In genomic region chr3:107969994-107970896, GRCh38 we compare ENCODE assay signal across 8 cellular contexts.
A peak's percentile ranks its signal among the peaks of the same experiment; 100 is the strongest.
DNase-seq lines count a peak whose midpoint lies in the region; ATAC-seq and TF ChIP-seq lines count a peak whose summit lies in the region.

No MANE protein-coding gene starts in this region.

- H3K27me3 ChIP-seq in IMR-90 (ENCODE audit: control insufficient read depth, insufficient read depth, low read length) (peaks cover 5% of the 10 kb centered on the region), esophagus squamous epithelium (no peaks in the 10 kb centered on the region)

- H2AK9ac ChIP-seq in IMR-90 (replicated peaks; ENCODE audit: low read depth, low read length, poor library complexity): no peak overlapping the region

- H4K91ac ChIP-seq in IMR-90 (ENCODE audit: insufficient read depth, low read depth, low read length): no peak overlapping the region

- BruUV-seq in IMR-90 (replicated peaks; lab: Mats Ljungman, UMichigan): no TSS peak

- no peaks in the 10 kb centered on the region for H4K20me1 ChIP-seq in IMR-90 (ENCODE audit: insufficient read depth, low read length)

- no peak overlapping the region for H3K56ac ChIP-seq in IMR-90 (ENCODE audit: extremely low read depth, insufficient read depth, low read length)

- TF ChIP-seq POLR2A in IMR-90 (IDR thresholded peaks at IDR 0.05; ENCODE audit: low read depth, low read length) (no peak), esophagus squamous epithelium (IDR thresholded peaks at IDR 0.05) (no peak)

- peak; percentile 16 for DNase-seq in IMR-90
- DNase-seq in SHP77 (lab: John Stamatoyannopoulos, UW): peak; percentile 33 to 55
- peak; percentile 85 for DNase-seq in fibroblast of the aortic adventitia (ENCODE audit: low read depth)
- no peak for DNase-seq in sciatic nerve (ENCODE audit: low spot score)
- DNase-seq in esophagus squamous epithelium (lab: John Stamatoyannopoulos, UW): no peak
- DNase-seq in ureter (ENCODE audit: low spot score): no peak
- no peak for DNase-seq in T-helper 9 cell
- DNase-seq in dedifferentiated amniotic fluid mesenchymal stem cell (ENCODE audit: extremely low spot score): no peak

- ATAC-seq in IMR-90 (ENCODE audit: low read depth) (no peak), sciatic nerve (peak; percentile 59)

- in situ Hi-C loops in IMR-90 (cut with MboI; ENCODE audit: low sequenced_read_pairs): no loop called here

- H3K79me1 ChIP-seq in IMR-90 (ENCODE audit: low read depth in 1 of 2, low read length in 2 of 2): no peaks in the 10 kb centered on the region

- H3K18ac ChIP-seq in IMR-90 (ENCODE audit: low read depth, low read length): no peak overlapping the region

- no peak overlapping the region for H2AK5ac ChIP-seq in IMR-90 (ENCODE audit: low read depth, low read length)

- H3K9me1 ChIP-seq in IMR-90 (ENCODE audit: insufficient read depth, low read length): no peaks in the 10 kb centered on the region

- no peak overlapping the region for H2BK20ac ChIP-seq in IMR-90 (ENCODE audit: low read depth, low read length)

- no peak for TF ChIP-seq RAD21 in IMR-90 (IDR thresholded peaks at IDR 0.05; ENCODE audit: low read length)

- H3K36me3 ChIP-seq in IMR-90 (ENCODE audit: control insufficient read depth, insufficient read depth, low read length): no peaks in the 10 kb centered on the region
- H3K36me3 ChIP-seq in esophagus squamous epithelium: no peaks in the 10 kb centered on the region

- H2BK5ac ChIP-seq in IMR-90 (ENCODE audit: low read depth, low read length, poor library complexity, severe bottlenecking): no peak overlapping the region

- H3K9ac ChIP-seq in IMR-90 (ENCODE audit: low read depth, low read length): no peak overlapping the region

- H3K4ac ChIP-seq in IMR-90 (ENCODE audit: low read depth, low read length): no peak overlapping the region

- H3K27ac ChIP-seq in IMR-90 (ENCODE audit: insufficient read depth, low read length) (no peak overlapping the region), esophagus squamous epithelium (peak overlapping the region in 1 of 4 donors; percentile 4)

- H4K5ac ChIP-seq in IMR-90 (ENCODE audit: low read depth, low read length): no peak overlapping the region

- H3K9me3 ChIP-seq in IMR-90 (ENCODE audit: control insufficient read depth, insufficient read depth, low read length) (no peaks in the 10 kb centered on the region), esophagus squamous epithelium (no peaks in the 10 kb centered on the region)

- no peak overlapping the region for H2BK120ac ChIP-seq in IMR-90 (ENCODE audit: low read depth, low read length)

- intact Hi-C loops in IMR-90 (cut with micrococcal nuclease): no loop called here
- intact Hi-C loops in sciatic nerve (cut with DNase I): no loop called here
- intact Hi-C loops in esophagus squamous epithelium (cut with DNase I): no loop called here

- no peak overlapping the region for H2BK15ac ChIP-seq in IMR-90 (ENCODE audit: low read depth, low read length)

- H2AFZ ChIP-seq in IMR-90 (replicated peaks; ENCODE audit: low read length, poor library complexity): no peak overlapping the region

- H3K4me1 ChIP-seq in IMR-90 (ENCODE audit: control insufficient read depth, insufficient read depth, low read length): no peaks in the 10 kb centered on the region
- peaks cover 5 to 14% (median 7%) of the 10 kb centered on the region in 3 donors for H3K4me1 ChIP-seq in esophagus squamous epithelium

- CTCF ChIA-PET in IMR-90 (lab: Yijun Ruan, JAX): no interaction called here

- POLR2A ChIA-PET in IMR-90 (lab: Charles Lee; ENCODE audit: unreplicated experiment): interaction anchor here (0.6 kb wide), 1 partner anchor 99 kb away, joined by 3 read pairs; no protein-coding TSS in a partner anchor

- no peak overlapping the region for H3K23ac ChIP-seq in IMR-90 (ENCODE audit: low read depth, low read length)

- no peak overlapping the region for H4K8ac ChIP-seq in IMR-90 (ENCODE audit: low read depth in 2 of 2, low read length in 2 of 2)

- no peak for TF ChIP-seq CTCF in IMR-90 (conservative IDR thresholded peaks at IDR 0.05; ENCODE audit: low read depth, low read length)
- TF ChIP-seq CTCF in fibroblast of the aortic adventitia (IDR thresholded peaks at IDR 0.05; ENCODE audit: insufficient read depth, low read length): no peak
- no peak for TF ChIP-seq CTCF in esophagus squamous epithelium (IDR thresholded peaks at IDR 0.05)

- 40% methylated on average over 1 of the region's 9 CpGs; no CpG with 5 or more reads in 1 of the 2 experiments for WGBS in IMR-90 (ENCODE audit: extremely low coverage in 2 of 2, insufficient read length in 1 of 2), 2 experiments
- WGBS in esophagus squamous epithelium, 2 donors: 19 to 34% methylated on average over 8 to 9 of the region's 9 CpGs

- H3K4me3 ChIP-seq in IMR-90 (ENCODE audit: insufficient read depth, low read depth, low read length) (no peak overlapping the region), fibroblast of the aortic adventitia (ENCODE audit: low read depth, low read length) (no peak overlapping the region), esophagus squamous epithelium (no peak overlapping the region)

- no peak overlapping the region for H3K4me2 ChIP-seq in IMR-90 (ENCODE audit: low read depth, low read length)

- dilution Hi-C loops in IMR-90 (cut with HindIII; ENCODE audit: low sequenced_read_pairs, unreplicated experiment): no loop called here

- no peak overlapping the region for H3K14ac ChIP-seq in IMR-90 (replicated peaks; ENCODE audit: low read depth, low read length)

TF ChIP-seq in IMR-90, 13 proteins besides CTCF, POLR2A, EP300 and RAD21:
- TF ChIP-seq BHLHE40 (IDR thresholded peaks at IDR 0.05; ENCODE audit: low read depth, low read length) (no peak), USF2 (IDR thresholded peaks at IDR 0.05; ENCODE audit: low read depth, low read length) (no peak), RFX5 (IDR thresholded peaks at IDR 0.05; ENCODE audit: low read depth, low read length) (no peak), NFE2L2 (IDR thresholded peaks at IDR 0.05; ENCODE audit: low read depth, low read length) (no peak), FOS (IDR thresholded peaks at IDR 0.05; ENCODE audit: low read depth, low read length) (no peak)

Comparison
In these comparisons a context has a peak if more than half of its experiments do, and no peak if none do; other contexts are left out.
1. DNase-seq: peak in IMR-90 (single experiment), SHP77 (2 of 2) and fibroblast of the aortic adventitia (single experiment); none in sciatic nerve (single experiment), esophagus squamous epithelium (single experiment), ureter (single experiment), T-helper 9 cell (single experiment) and dedifferentiated amniotic fluid mesenchymal stem cell (single experiment).